Comparison of ENCODE assay signal across 8 cellular contexts in the genomic region with DNA sequence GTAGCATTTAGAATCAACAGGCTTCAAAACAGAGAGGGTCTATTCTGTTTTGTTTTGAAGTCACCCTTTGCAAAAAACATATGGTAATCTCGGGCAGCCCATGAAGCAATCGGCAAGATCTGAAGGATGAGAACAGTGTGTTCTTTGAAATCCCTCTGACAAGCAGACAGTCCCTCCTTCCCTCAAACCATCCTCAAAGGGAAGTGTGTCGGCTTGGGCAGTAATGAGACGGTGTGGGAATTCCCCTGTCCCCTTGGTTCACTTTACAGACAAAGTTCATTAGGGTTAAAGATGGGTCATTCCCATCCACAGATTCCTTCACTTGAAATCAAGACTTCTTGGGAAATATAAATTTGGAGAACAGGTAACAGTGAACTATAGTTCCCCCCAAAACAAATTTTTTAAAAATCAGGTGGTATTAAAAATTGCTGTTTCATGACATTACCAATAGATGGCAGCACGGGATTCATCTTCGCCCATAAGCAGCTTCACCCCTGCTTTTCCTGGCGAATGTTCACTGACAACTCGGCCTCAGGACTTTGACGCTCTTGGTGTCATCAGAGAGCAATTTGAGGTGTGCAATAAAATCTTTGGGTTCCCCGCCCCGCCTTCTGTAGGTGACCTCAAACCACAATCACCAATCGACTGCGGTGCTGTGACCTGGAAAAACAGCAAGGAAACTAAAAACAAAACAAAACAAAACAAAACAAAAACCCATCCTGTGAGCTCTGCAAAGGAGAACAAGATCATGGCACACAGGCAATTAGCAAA.
A peak's percentile ranks its signal among the peaks of the same experiment; 100 is the strongest.
DNase-seq lines count a peak whose midpoint lies in the region; ATAC-seq and TF ChIP-seq lines count a peak whose summit lies in the region.

No MANE protein-coding gene starts in this region.

- peak; percentile 65 for DNase-seq in ACHN
- peak; percentile 67 for DNase-seq in NCI-H226
- DNase-seq in activated CD4-positive, alpha-beta T cell treated with anti-CD3 and anti-CD28 coated beads for 1 hour: peak; percentile 58
- peak; percentile 81 for DNase-seq in colonic mucosa
- DNase-seq in lower lobe of right lung: peak; percentile 60
- peak; percentile 20 to 63 (median 30) for DNase-seq in stimulated activated CD4-positive, alpha-beta T cell treated with anti-CD3 and anti-CD28 coated beads, TNF-alpha, amount 100 ng/mL, for 4 hours (ENCODE audit: low read depth in 3 of 3)

- ATAC-seq in GM18520 (IDR thresholded peaks at IDR 0.05; ENCODE audit: unreplicated experiment) (peak; percentile 36), HG03108 (IDR thresholded peaks at IDR 0.05; ENCODE audit: unreplicated experiment) (peak; percentile 53), lower lobe of right lung (peak; percentile 80 to 84)

- TF ChIP-seq CTCF in colonic mucosa (IDR thresholded peaks at IDR 0.05): peak; percentile 73
- TF ChIP-seq CTCF in lower lobe of right lung (IDR thresholded peaks at IDR 0.05): peak; percentile 71

- in situ Hi-C loops in ACHN (cut with HindIII; ENCODE audit: low pct_ligation_motif_present, low pct_unique_long_range_greater_than_20kb, low sequenced_read_pairs): no loop called here

- no peak overlapping the region for H3K4me3 ChIP-seq in colonic mucosa
- peak overlapping the region; percentile 26 for H3K4me3 ChIP-seq in lower lobe of right lung

- H3K36me3 ChIP-seq in colonic mucosa: no peaks in the 10 kb centered on the region
- H3K36me3 ChIP-seq in lower lobe of right lung: no peaks in the 10 kb centered on the region

- intact Hi-C loops in colonic mucosa (cut with DNase I) (loop anchor here (2.0 to 10.0 kb wide), 6 partner anchors 85 to 397 kb away; a partner anchor contains a TSS), lower lobe of right lung (cut with DNase I) (loop anchor here (10.0 kb wide), 1 partner anchor 237 kb away; no protein-coding TSS in a partner anchor)

- no peaks in the 10 kb centered on the region for H3K9me3 ChIP-seq in colonic mucosa
- no peaks in the 10 kb centered on the region for H3K9me3 ChIP-seq in lower lobe of right lung

- H3K4me1 ChIP-seq in colonic mucosa (peaks cover 9% of the 10 kb centered on the region), lower lobe of right lung (peaks cover 13% of the 10 kb centered on the region)

- no peak overlapping the region for H3K9ac ChIP-seq in colonic mucosa (ENCODE audit: low read depth in 2 of 2, low read length in 2 of 2)

- H3K27me3 ChIP-seq in colonic mucosa (no peaks in the 10 kb centered on the region), lower lobe of right lung (ENCODE audit: low read depth) (no peaks in the 10 kb centered on the region)

- H3K27ac ChIP-seq in colonic mucosa (peak overlapping the region; percentile 14), lower lobe of right lung (peak overlapping the region; percentile 3)

Comparison
In these comparisons a context has a peak if more than half of its experiments do, and no peak if none do; other contexts are left out.
1. DNase-seq: peak in every context shown above with its lines; median percentile 81 in colonic mucosa; 67 in NCI-H226; 65 in ACHN; 60 in lower lobe of right lung; 58 in activated CD4-positive, alpha-beta T cell treated with anti-CD3 and anti-CD28 coated beads for 1 hour; 30 in stimulated activated CD4-positive, alpha-beta T cell treated with anti-CD3 and anti-CD28 coated beads, TNF-alpha, amount 100 ng/mL, for 4 hours.